13 cellular contexts compared by ENCODE assay signal in the genomic region with DNA sequence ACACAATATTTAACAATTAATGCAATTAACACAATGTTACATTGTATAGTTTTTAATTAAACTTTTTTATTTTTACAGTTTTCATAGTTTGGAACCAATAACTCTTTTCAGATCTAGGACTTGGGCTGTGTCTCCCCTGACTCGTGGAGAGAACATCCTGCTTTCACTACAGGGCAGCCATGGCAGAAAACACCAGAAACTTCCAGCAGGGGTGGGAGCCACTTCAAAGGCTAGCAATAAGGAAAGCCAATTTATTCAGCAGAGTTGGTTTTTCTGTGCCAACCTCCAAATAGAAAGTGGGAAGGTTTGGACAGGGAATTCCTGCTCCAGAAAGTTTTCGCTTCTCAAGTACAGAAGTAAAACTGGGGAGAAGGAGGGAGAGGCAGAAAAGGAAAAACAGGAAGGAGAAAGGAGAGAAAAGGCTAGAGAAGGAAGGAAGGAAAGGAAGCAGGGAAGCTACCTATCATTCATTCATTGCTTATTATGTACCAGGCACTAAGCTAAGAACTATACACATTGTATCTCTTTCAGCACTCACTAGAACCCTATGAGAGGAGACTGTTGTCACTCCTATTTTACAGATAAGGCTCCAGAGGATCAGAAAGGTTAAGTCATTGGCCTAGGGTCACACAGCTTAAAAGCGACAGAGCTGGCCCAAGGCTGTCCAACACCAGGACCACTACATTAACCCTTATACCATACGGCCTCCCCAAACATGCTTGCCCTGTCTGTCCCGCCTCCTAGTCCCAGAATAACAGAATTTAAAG. TPM values are rescaled to one million over a fixed set of nuclear protein-coding genes. Genes with fewer than 3 reads are reported as not detected.
A peak's percentile ranks its signal among the peaks of the same experiment; 100 is the strongest.
DNase-seq lines count a peak whose midpoint lies in the region; ATAC-seq, FAIRE-seq and TF ChIP-seq lines count a peak whose summit lies in the region.
"Had no signal": no experiment of that assay in that cellular context is flagged by ENCODE, and none has a peak within 500 bp of the region (broad histone marks: within the 10 kb centered on the region; RNA-seq: fewer than 3 reads in every experiment).

No MANE protein-coding gene starts in this region.

- FAIRE-seq in K562 (lab: Jason Lieb, UNC), result no peak

- intact Hi-C loops in K562 (cut with micrococcal nuclease), result no loop called here
- intact Hi-C loops in mucosa of descending colon (cut with DNase I, micrococcal nuclease), result no loop called here

- H3K27ac ChIP-seq in K562 (ENCODE audit: extremely low read depth, low read depth, low read length), result peak overlapping the region; percentile 68
- H3K27ac ChIP-seq: coronary artery had no signal

- TF ChIP-seq CTCF in K562 (IDR thresholded peaks at IDR 0.05 in 2 of 3, conservative IDR thresholded peaks at IDR 0.05 in 1 of 3; ENCODE audit: insufficient read depth in 2 of 3, low read depth in 1 of 3, low read length in 3 of 3) (no peak), mucosa of descending colon (IDR thresholded peaks at IDR 0.05) (no peak)

- DNase-seq in EH (ENCODE audit: low read depth), result peak; percentile 22
- peak; percentile 40 for DNase-seq in M059J (ENCODE audit: low read depth)
- DNase-seq in K562 (ENCODE audit: extremely low read depth in 1 of 4, low spot score in 3 of 4), result peak in 3 of 4 experiments; percentile 53 to 61 (median 55)
- DNase-seq in mucosa of descending colon, result peak in 1 of 3 donors; percentile 34
- no peak for DNase-seq in HPDE6-E6E7 (ENCODE audit: extremely low spot score)
- no peak for DNase-seq in NCI-H524 treated with DMSO at 0.1 percent for 48 hours (lab: John Stamatoyannopoulos, UW)
- no peak for DNase-seq in naive thymus-derived CD8-positive, alpha-beta T cell
- DNase-seq: CD8-positive, alpha-beta T cell; left ventricle myocardium superior; stimulated activated naive CD4-positive, alpha-beta T cell treated with Interleukin-2 at 50 U/mL for 16 hours had no signal

- CTCF ChIA-PET in K562 (lab: Yijun Ruan, JAX; ENCODE audit: low intra/inter-chr PET ratio), result no interaction called here

- H3K4me1 Mint-ChIP-seq in naive thymus-derived CD8-positive, alpha-beta T cell, result peaks cover 0 to 3% (median 0%) of the 10 kb centered on the region in 4 donors

- no peak for TF ChIP-seq RAD21 in K562 (CRISPR knock-in tag; conservative IDR thresholded peaks at IDR 0.05 in 1 of 2, IDR thresholded peaks at IDR 0.05 in 1 of 2)

- H3K27ac Mint-ChIP-seq in naive thymus-derived CD8-positive, alpha-beta T cell, result no peak overlapping the region
- H3K27ac Mint-ChIP-seq: CD8-positive, alpha-beta T cell had no signal

- H3K79me2 ChIP-seq in K562 (ENCODE audit: control insufficient read depth, insufficient read depth, low read length), result no peaks in the 10 kb centered on the region

- H3K27me3 Mint-ChIP-seq in naive thymus-derived CD8-positive, alpha-beta T cell, result peaks cover 2 to 44% (median 21%) of the 10 kb centered on the region in 5 donors

- no peaks in the 10 kb centered on the region for H3K9me3 Mint-ChIP-seq in naive thymus-derived CD8-positive, alpha-beta T cell
- H3K9me3 Mint-ChIP-seq: CD8-positive, alpha-beta T cell had no signal

- H3K4me1 ChIP-seq in K562 (replicated peaks in 1 of 2; ENCODE audit: control insufficient read depth in 2 of 2, insufficient read depth in 2 of 2, low read length in 2 of 2) (peaks cover 10 to 25% of the 10 kb centered on the region in 2 experiments; a peak in 4 of 5 replicates), mucosa of descending colon (ENCODE audit: low read depth) (peaks cover 3% of the 10 kb centered on the region)

- POLR2A ChIA-PET in K562 (lab: Yijun Ruan, JAX), result interaction anchor here (2.2 kb wide), 1 partner anchor 14 kb away, joined by 7 read pairs; no protein-coding TSS in a partner anchor
- POLR2A ChIA-PET in naive thymus-derived CD8-positive, alpha-beta T cell (lab: Charles Lee), result no interaction called here

- TF ChIP-seq EP300 in K562 (IDR thresholded peaks at IDR 0.05; ENCODE audit: low read length), result no peak

- H3K4me3 ChIP-seq in K562 (no peak overlapping the region), mucosa of descending colon (no peak overlapping the region)
- H3K4me3 ChIP-seq: coronary artery had no signal

- in situ Hi-C loops in K562 (cut with MboI), result no loop called here

- no TSS peak for BruUV-seq in K562 (replicated peaks; lab: Mats Ljungman, UMichigan)

- H3K9me3 ChIP-seq in K562 (replicated peaks; ENCODE audit: control insufficient read depth, insufficient read depth, low read depth, low read length), result no peaks in the 10 kb centered on the region
- no peaks in the 10 kb centered on the region for H3K9me3 ChIP-seq in mucosa of descending colon

- H3K36me3 ChIP-seq in K562 (ENCODE audit: control insufficient read depth, insufficient read depth, low read length), result no peaks in the 10 kb centered on the region
- H3K36me3 ChIP-seq in mucosa of descending colon (ENCODE audit: low read depth), result no peaks in the 10 kb centered on the region

- TF ChIP-seq POLR2A in K562 (conservative IDR thresholded peaks at IDR 0.05), result no peak

- H3K9me1 ChIP-seq in K562 (ENCODE audit: control insufficient read depth, insufficient read depth, low read length), result no peaks in the 10 kb centered on the region

- peak overlapping the region in 1 of 2 experiments; percentile 52; a peak in 3 of 4 replicates for H3K9ac ChIP-seq in K562 (ENCODE audit: insufficient read depth in 1 of 2, low read depth in 2 of 2, low read length in 2 of 2)

- peak overlapping the region; percentile 53 for H3K4me2 ChIP-seq in K562 (ENCODE audit: insufficient read depth, low read length)

- H3K36me3 Mint-ChIP-seq in naive thymus-derived CD8-positive, alpha-beta T cell, result no peaks in the 10 kb centered on the region
- H3K36me3 Mint-ChIP-seq: CD8-positive, alpha-beta T cell had no signal

- WGBS in K562 (ENCODE audit: insufficient coverage, low coverage, missing lambda C conversion rate), result 50% methylated on average over 5 of the region's 5 CpGs

- H2AFZ ChIP-seq in K562 (ENCODE audit: low read depth, low read length), result peak overlapping the region; percentile 96

- ATAC-seq in K562 (peak; percentile 73), mucosa of descending colon (peak; percentile 42), GM18907 (IDR thresholded peaks at IDR 0.05; ENCODE audit: unreplicated experiment) (no peak)
- ATAC-seq in naive thymus-derived CD8-positive, alpha-beta T cell, result no peak
- ATAC-seq: CD8-positive, alpha-beta T cell; esophagus mucosa; left ventricle myocardium superior had no signal

- H4K20me1 ChIP-seq in K562 (replicated peaks; ENCODE audit: control insufficient read depth, insufficient read depth, low read length), result no peaks in the 10 kb centered on the region

- H3K27me3 ChIP-seq in K562 (ENCODE audit: control insufficient read depth in 2 of 2, insufficient read depth in 2 of 2, low read length in 2 of 2), result no peaks in the 10 kb centered on the region

- H3K4me3 Mint-ChIP-seq in naive thymus-derived CD8-positive, alpha-beta T cell, result no peak overlapping the region
- H3K4me3 Mint-ChIP-seq: CD8-positive, alpha-beta T cell had no signal

TF ChIP-seq in K562, 482 proteins besides CTCF, POLR2A, EP300 and RAD21 (continues in another document):
- peak; percentile 10; the same call in 1 of the 2 replicates for TF ChIP-seq ARID1B (IDR thresholded peaks at IDR 0.05)
- TF ChIP-seq, protein P1, sequence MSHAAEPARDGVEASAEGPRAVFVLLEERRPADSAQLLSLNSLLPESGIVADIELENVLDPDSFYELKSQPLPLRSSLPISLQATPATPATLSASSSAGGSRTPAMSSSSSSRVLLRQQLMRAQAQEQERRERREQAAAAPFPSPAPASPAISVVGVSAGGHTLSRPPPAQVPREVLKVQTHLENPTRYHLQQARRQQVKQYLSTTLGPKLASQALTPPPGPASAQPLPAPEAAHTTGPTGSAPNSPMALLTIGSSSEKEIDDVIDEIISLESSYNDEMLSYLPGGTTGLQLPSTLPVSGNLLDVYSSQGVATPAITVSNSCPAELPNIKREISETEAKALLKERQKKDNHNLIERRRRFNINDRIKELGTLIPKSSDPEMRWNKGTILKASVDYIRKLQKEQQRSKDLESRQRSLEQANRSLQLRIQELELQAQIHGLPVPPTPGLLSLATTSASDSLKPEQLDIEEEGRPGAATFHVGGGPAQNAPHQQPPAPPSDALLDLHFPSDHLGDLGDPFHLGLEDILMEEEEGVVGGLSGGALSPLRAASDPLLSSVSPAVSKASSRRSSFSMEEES (CRISPR knock-in tag; IDR thresholded peaks at IDR 0.05), result no peak
- TF ChIP-seq RBM25 (IDR thresholded peaks at IDR 0.05; ENCODE audit: low read depth, low read length, severe bottlenecking), result peak; percentile 99

RNA-seq across cellular contexts. Expression of a gene that starts 54.8 kb away (rescaled TPM):
- total RNA-seq in M059J (2014; rRNA removed; shearing (Covaris generic)), result 40.1 and 70.3 TPM in 2 replicates
- 19.2 and 27.7 TPM in 2 replicates for total RNA-seq in K562 (2011; cell fraction: chromatin; rRNA removed; ENCODE audit: low replicate concordance)
- total RNA-seq in K562 (2011; cell fraction: nucleolus; rRNA removed), result 19.9 and 20.2 TPM in 2 replicates
- total RNA-seq in K562 (2011; cell fraction: nucleoplasm; rRNA removed), result 24.8 and 32.7 TPM in 2 replicates
- total RNA-seq in K562 (2014; rRNA removed) (4.1 and 7.1 TPM in 2 replicates), K562 (2014; rRNA removed; fragmentation: Illumina TruSeq; extraction: Trizol) (3.7 and 5.2 TPM in 2 replicates), K562 (2015; rRNA removed; fragmentation: Illumina TruSeq; extraction: Trizol) (2.4 and 5.5 TPM in 2 replicates), K562 (2021) (24.9 and 27.6 TPM in 2 replicates), mucosa of descending colon (100 to 1,000 TPM in 2 of 3 donors, 10 to 100 TPM in 1; 52.7 to 140 (median 108) TPM)
- polyA plus RNA-seq in K562 (2011; rRNA removed) (1.3 and 3.0 TPM in 2 replicates), K562 (2014; fragmentation: Illumina TruSeq; extraction: Trizol) (16.2 and 20.5 TPM in 2 replicates), K562 (2014; fragmentation: Nextera tagmentation; extraction: Ambion mirVana) (1 to 10 TPM; 1.2 to 1.4 TPM), K562 (2014; rRNA removed) (4.9 and 5.3 TPM in 2 replicates)
- 2.3 and 2.9 TPM in 2 replicates for polyA plus RNA-seq in K562 (2011; cell fraction: cytosol; rRNA removed)
- polyA plus RNA-seq in K562 (2011; cell fraction: nucleus; rRNA removed), result 4.5 and 7.2 TPM in 2 replicates
- polyA plus RNA-seq in K562 (2012), result 17.1 and 21.9 TPM in 2 replicates
- 4.1 and 4.8 TPM in 2 replicates for polyA minus RNA-seq in K562 (2011; rRNA and poly(A)+ RNA removed)
- 15.2 and 25.1 TPM in 2 replicates for polyA minus RNA-seq in K562 (2011; cell fraction: cytosol; rRNA and poly(A)+ RNA removed)
- polyA minus RNA-seq in K562 (2011; cell fraction: nucleus; rRNA and poly(A)+ RNA removed), result 3.4 and 5.2 TPM in 2 replicates
- total RNA-seq in naive thymus-derived CD8-positive, alpha-beta T cell, result not detected
- polyA plus RNA-seq in naive thymus-derived CD8-positive, alpha-beta T cell, result not detected
- total RNA-seq: CD8-positive, alpha-beta T cell had no signal

Comparison
In these comparisons a context has a peak if more than half of its experiments do, and no peak if none do; other contexts are left out.
1. DNase-seq: peak in EH (single experiment), M059J (single experiment) and K562 (3 of 4); none in HPDE6-E6E7 (single experiment), NCI-H524 treated with DMSO at 0.1 percent for 48 hours (single experiment) and naive thymus-derived CD8-positive, alpha-beta T cell (0 of 10).
2. ATAC-seq: peak in K562 (single experiment) and mucosa of descending colon (single experiment); none in naive thymus-derived CD8-positive, alpha-beta T cell (0 of 2) and GM18907 (single experiment).